14 cellular contexts compared by ENCODE assay signal in the genomic region with DNA sequence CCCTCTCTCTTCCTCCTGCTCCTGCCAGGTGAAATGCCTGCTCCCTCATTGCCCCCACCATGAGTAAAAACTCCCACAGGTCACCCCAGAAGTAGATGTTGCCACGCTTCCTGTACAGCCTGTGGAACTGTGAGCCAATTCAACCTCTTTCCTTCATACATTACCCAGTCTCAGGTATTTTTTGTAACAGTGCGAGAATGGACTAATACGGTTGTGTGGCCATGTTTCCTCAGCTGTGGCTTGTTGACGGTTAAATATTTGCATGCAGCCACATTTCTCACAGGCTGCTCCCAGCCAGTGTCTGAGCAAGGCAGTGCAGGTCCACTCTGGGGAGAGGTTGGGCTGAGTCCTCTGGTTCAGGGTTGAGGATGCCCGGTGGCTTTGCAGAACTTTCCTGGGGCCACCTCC. TPM values are rescaled to one million over a fixed set of nuclear protein-coding genes. Genes with fewer than 3 reads are reported as not detected.
DNase-seq lines count a peak whose midpoint lies in the region; ATAC-seq and TF ChIP-seq lines count a peak whose summit lies in the region.
"Had no signal": no experiment of that assay in that cellular context is flagged by ENCODE, and none has a peak within 500 bp of the region (broad histone marks: within the 10 kb centered on the region; RNA-seq: fewer than 3 reads in every experiment).

No MANE protein-coding gene starts in this region.

- H3K9me3 Mint-ChIP-seq in memory B cell: no peaks in the 10 kb centered on the region
- H3K9me3 Mint-ChIP-seq in progenitor cell of endocrine pancreas (ENCODE audit: low read depth): no peaks in the 10 kb centered on the region
- H3K9me3 Mint-ChIP-seq in activated CD8-positive, alpha-beta T cell treated with anti-CD3 and anti-CD28 coated beads, Interleukin-2, amount 10 ng/mL, durations not matched to agents 7 days and 5 days (ENCODE audit: insufficient read depth): no peaks in the 10 kb centered on the region
- H3K9me3 Mint-ChIP-seq in activated CD4-positive, alpha-beta T cell treated with anti-CD3 and anti-CD28 coated beads for 36 hours (ENCODE audit: low read depth): no peaks in the 10 kb centered on the region
- H3K9me3 Mint-ChIP-seq: HFFc6 had no signal

- no peak for DNase-seq in memory B cell (ENCODE audit: low spot score in 2 of 2)
- DNase-seq in NCI-H2107 (lab: John Stamatoyannopoulos, UW): no peak
- DNase-seq in progenitor cell of endocrine pancreas (ENCODE audit: low spot score, unreplicated experiment): no peak
- no peak for DNase-seq in activated CD8-positive, alpha-beta T cell treated with anti-CD3 and anti-CD28 coated beads, Interleukin-2, amount 10 ng/mL, durations not matched to agents 7 days and 5 days
- DNase-seq in activated CD4-positive, alpha-beta T cell treated with anti-CD3 and anti-CD28 coated beads for 36 hours: no peak
- DNase-seq: Calu3; effector memory CD4-positive, alpha-beta T cell; HFFc6; stomach had no signal

- ATAC-seq in GM18868 (IDR thresholded peaks at IDR 0.05; ENCODE audit: unreplicated experiment) (peak; percentile 69), GM21576 (IDR thresholded peaks at IDR 0.05; ENCODE audit: unreplicated experiment) (peak; percentile 83), HG03135 (IDR thresholded peaks at IDR 0.05; ENCODE audit: unreplicated experiment) (peak; percentile 79), memory B cell (ENCODE audit: low read depth) (peak; percentile 72)
- ATAC-seq in activated CD8-positive, alpha-beta T cell treated with anti-CD3 and anti-CD28 coated beads, Interleukin-2, amount 10 ng/mL, durations not matched to agents 7 days and 5 days: no peak
- ATAC-seq in activated CD4-positive, alpha-beta T cell treated with anti-CD3 and anti-CD28 coated beads for 36 hours: no peak
- ATAC-seq: activated CD4-positive, CD25-positive, alpha-beta regulatory T cell treated with anti-CD3 and anti-CD28 coated beads, Interleukin-2, amount 50 U/mL, for 24 hours had no signal

- H3K4me3 Mint-ChIP-seq in memory B cell (peak overlapping the region; percentile 84), progenitor cell of endocrine pancreas (ENCODE audit: low read depth) (no peak overlapping the region)
- no peak overlapping the region for H3K4me3 Mint-ChIP-seq in activated CD8-positive, alpha-beta T cell treated with anti-CD3 and anti-CD28 coated beads, Interleukin-2, amount 10 ng/mL, durations not matched to agents 7 days and 5 days
- H3K4me3 Mint-ChIP-seq in activated CD4-positive, alpha-beta T cell treated with anti-CD3 and anti-CD28 coated beads for 36 hours: no peak overlapping the region
- H3K4me3 Mint-ChIP-seq: activated naive CD8-positive, alpha-beta T cell; HFFc6 had no signal

- intact Hi-C loops in activated CD4-positive, alpha-beta T cell treated with anti-CD3 and anti-CD28 coated beads for 36 hours (cut with DNase I, micrococcal nuclease): loop anchor here in 1 of 2 experiments (2.0 kb wide), 1 partner anchor 27 kb away; a partner anchor contains a TSS

- H3K36me3 Mint-ChIP-seq in memory B cell: no peaks in the 10 kb centered on the region
- no peaks in the 10 kb centered on the region for H3K36me3 Mint-ChIP-seq in progenitor cell of endocrine pancreas (ENCODE audit: insufficient read depth)
- no peaks in the 10 kb centered on the region for H3K36me3 Mint-ChIP-seq in activated CD8-positive, alpha-beta T cell treated with anti-CD3 and anti-CD28 coated beads, Interleukin-2, amount 10 ng/mL, durations not matched to agents 7 days and 5 days (ENCODE audit: low read depth)
- H3K36me3 Mint-ChIP-seq in activated CD4-positive, alpha-beta T cell treated with anti-CD3 and anti-CD28 coated beads for 36 hours (ENCODE audit: low read depth): no peaks in the 10 kb centered on the region

- H3K4me1 Mint-ChIP-seq in memory B cell (peaks cover 26% of the 10 kb centered on the region), progenitor cell of endocrine pancreas (ENCODE audit: low read depth) (peaks cover 7% of the 10 kb centered on the region)
- H3K4me1 Mint-ChIP-seq in activated CD8-positive, alpha-beta T cell treated with anti-CD3 and anti-CD28 coated beads, Interleukin-2, amount 10 ng/mL, durations not matched to agents 7 days and 5 days (ENCODE audit: low read depth): peaks cover 2% of the 10 kb centered on the region
- H3K4me1 Mint-ChIP-seq in activated CD4-positive, alpha-beta T cell treated with anti-CD3 and anti-CD28 coated beads for 36 hours: peaks cover 16% of the 10 kb centered on the region

- CTCF ChIA-PET in activated CD8-positive, alpha-beta T cell treated with anti-CD3 and anti-CD28 coated beads, Interleukin-2, amount 10 ng/mL, durations not matched to agents 7 days and 5 days (lab: Charles Lee): no interaction called here
- CTCF ChIA-PET in activated CD4-positive, alpha-beta T cell treated with anti-CD3 and anti-CD28 coated beads for 36 hours (lab: Charles Lee): no interaction called here

- H3K27ac Mint-ChIP-seq in memory B cell (no peak overlapping the region), progenitor cell of endocrine pancreas (no peak overlapping the region)
- H3K27ac Mint-ChIP-seq in activated CD8-positive, alpha-beta T cell treated with anti-CD3 and anti-CD28 coated beads, Interleukin-2, amount 10 ng/mL, durations not matched to agents 7 days and 5 days: no peak overlapping the region
- H3K27ac Mint-ChIP-seq in activated CD4-positive, alpha-beta T cell treated with anti-CD3 and anti-CD28 coated beads for 36 hours: no peak overlapping the region
- H3K27ac Mint-ChIP-seq: activated naive CD8-positive, alpha-beta T cell; HFFc6 had no signal

- POLR2A ChIA-PET in activated CD8-positive, alpha-beta T cell treated with anti-CD3 and anti-CD28 coated beads, Interleukin-2, amount 10 ng/mL, durations not matched to agents 7 days and 5 days (lab: Charles Lee): no interaction called here
- POLR2A ChIA-PET in activated CD4-positive, alpha-beta T cell treated with anti-CD3 and anti-CD28 coated beads for 36 hours (lab: Charles Lee): no interaction called here

- no peak for TF ChIP-seq CTCF in progenitor cell of endocrine pancreas (IDR thresholded peaks at IDR 0.05; ENCODE audit: unreplicated experiment)

- H3K27me3 Mint-ChIP-seq in memory B cell (peaks cover 10% of the 10 kb centered on the region), progenitor cell of endocrine pancreas (peaks cover 32% of the 10 kb centered on the region)
- peaks cover 3% of the 10 kb centered on the region for H3K27me3 Mint-ChIP-seq in activated CD8-positive, alpha-beta T cell treated with anti-CD3 and anti-CD28 coated beads, Interleukin-2, amount 10 ng/mL, durations not matched to agents 7 days and 5 days (ENCODE audit: low read depth)
- no peaks in the 10 kb centered on the region for H3K27me3 Mint-ChIP-seq in activated CD4-positive, alpha-beta T cell treated with anti-CD3 and anti-CD28 coated beads for 36 hours
- H3K27me3 Mint-ChIP-seq: activated naive CD8-positive, alpha-beta T cell had no signal

RNA-seq across cellular contexts. Expression of a gene that starts 27.8 kb away (rescaled TPM):
- 46.4 and 48.2 TPM in 2 replicates for total RNA-seq in progenitor cell of endocrine pancreas
- 10 to 100 TPM; 39.5 to 42.2 TPM for total RNA-seq in activated CD8-positive, alpha-beta T cell treated with anti-CD3 and anti-CD28 coated beads, Interleukin-2, amount 10 ng/mL, durations not matched to agents 7 days and 5 days
- total RNA-seq in activated CD4-positive, alpha-beta T cell treated with anti-CD3 and anti-CD28 coated beads for 36 hours: 10 to 100 TPM; 65.8 to 74.5 TPM

Comparison
In these comparisons a context has a peak if more than half of its experiments do, and no peak if none do; other contexts are left out.
1. ATAC-seq: peak in GM18868 (single experiment), GM21576 (single experiment), HG03135 (single experiment) and memory B cell (single experiment); none in activated CD8-positive, alpha-beta T cell treated with anti-CD3 and anti-CD28 coated beads, Interleukin-2, amount 10 ng/mL, durations not matched to agents 7 days and 5 days (single experiment) and activated CD4-positive, alpha-beta T cell treated with anti-CD3 and anti-CD28 coated beads for 36 hours (single experiment).